1 cellular context compared by ENCODE assay signal in genomic region chr4:1105067-1105466, GRCh38.
TF ChIP-seq lines count a peak whose summit lies in the region.

No MANE protein-coding gene starts in this region.

TF ChIP-seq in K562, 482 proteins besides CTCF, POLR2A, EP300 and RAD21:
- TF ChIP-seq KLF6 (CRISPR knock-in tag; IDR thresholded peaks at IDR 0.05; ENCODE audit: borderline replicate concordance) (no peak), ZNF263 (CRISPR knock-in tag; IDR thresholded peaks at IDR 0.05; ENCODE audit: borderline replicate concordance) (peak; percentile 57; the same call in 1 of the 2 replicates)
